ENCODE assay signal across 14 cellular contexts in the genomic region with DNA sequence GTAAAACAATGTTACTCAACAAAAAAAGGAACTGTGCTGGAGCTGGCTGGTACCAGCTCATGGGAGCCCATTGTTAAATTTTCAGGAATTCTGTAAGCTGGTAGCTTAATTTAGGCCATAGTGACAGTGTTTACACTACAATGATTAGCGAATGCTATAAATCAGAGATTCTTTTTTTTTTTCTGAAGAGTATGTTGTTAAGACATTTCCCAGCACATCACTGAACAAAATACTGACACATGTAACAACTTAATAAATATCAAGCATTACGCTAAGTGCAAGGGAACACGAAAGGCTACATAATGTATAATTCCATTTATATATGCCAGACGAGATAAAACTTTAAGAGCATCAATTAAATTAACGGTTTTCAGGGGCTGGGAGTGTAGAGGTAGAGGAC. TPM values are rescaled to one million over a fixed set of nuclear protein-coding genes. Genes with fewer than 3 reads are reported as not detected.
DNase-seq lines count a peak whose midpoint lies in the region; ATAC-seq and TF ChIP-seq lines count a peak whose summit lies in the region.
"Had no signal": no experiment of that assay in that cellular context is flagged by ENCODE, and none has a peak within 500 bp of the region (broad histone marks: within the 10 kb centered on the region; RNA-seq: fewer than 3 reads in every experiment).

No MANE protein-coding gene starts in this region.

- no peaks in the 10 kb centered on the region for H3K9me3 ChIP-seq in HEK293 (ENCODE audit: control insufficient read depth, insufficient read depth, low read depth, low read length)
- no peaks in the 10 kb centered on the region for H3K9me3 ChIP-seq in Loucy (ENCODE audit: insufficient read depth, low read depth, low read length)
- H3K9me3 ChIP-seq in right lobe of liver: no peaks in the 10 kb centered on the region
- H3K9me3 ChIP-seq: Caco-2 had no signal

- POLR2A ChIA-PET in HEK293 (lab: Yijun Ruan, JAX): no interaction called here

- no peaks in the 10 kb centered on the region for H3F3A ChIP-seq in Loucy (ENCODE audit: low read depth)

- no peak overlapping the region for H3K27ac Mint-ChIP-seq in glutamatergic neuron (ENCODE audit: unreplicated experiment)
- H3K27ac Mint-ChIP-seq in progenitor cell of endocrine pancreas: peak overlapping the region; percentile 25
- H3K27ac Mint-ChIP-seq: B cell; CD4-positive, CD25-positive, alpha-beta regulatory T cell; H9; IgD-negative memory B cell had no signal

- no peaks in the 10 kb centered on the region for H3K36me3 Mint-ChIP-seq in glutamatergic neuron (ENCODE audit: unreplicated experiment)
- peaks cover 6% of the 10 kb centered on the region for H3K36me3 Mint-ChIP-seq in progenitor cell of endocrine pancreas (ENCODE audit: insufficient read depth)
- H3K36me3 Mint-ChIP-seq: CD4-positive, CD25-positive, alpha-beta regulatory T cell; IgD-negative memory B cell had no signal

- intact Hi-C loops in right lobe of liver (cut with DNase I): no loop called here

- peak overlapping the region; percentile 52 for H3K4me2 ChIP-seq in Loucy (ENCODE audit: low read depth, low read length, poor library complexity, severe bottlenecking)

- H3K4me1 ChIP-seq in HEK293 (ENCODE audit: control insufficient read depth, insufficient read depth, low read length) (0 out of 2 replicates have a peak, but pooled peaks cover 9% of the 10 kb centered on the region), Loucy (ENCODE audit: insufficient read depth, low read length, poor library complexity, severe bottlenecking) (peaks cover 3% of the 10 kb centered on the region), right lobe of liver (peaks cover 0 to 26% (median 9%) of the 10 kb centered on the region in 4 donors)
- H3K4me1 ChIP-seq: Caco-2 had no signal

- H3K36me3 ChIP-seq in HEK293 (ENCODE audit: control insufficient read depth in 2 of 2, insufficient read depth in 1 of 2, low read length in 2 of 2): no peaks in the 10 kb centered on the region
- H3K36me3 ChIP-seq in Loucy (ENCODE audit: insufficient read depth, low read length): no peaks in the 10 kb centered on the region
- H3K36me3 ChIP-seq in right lobe of liver: no peaks in the 10 kb centered on the region

- H3K4me3 Mint-ChIP-seq in glutamatergic neuron (ENCODE audit: unreplicated experiment) (peak overlapping the region; percentile 64), progenitor cell of endocrine pancreas (ENCODE audit: low read depth) (no peak overlapping the region)
- H3K4me3 Mint-ChIP-seq: B cell; CD4-positive, CD25-positive, alpha-beta regulatory T cell; IgD-negative memory B cell had no signal

- peaks cover 72% of the 10 kb centered on the region for H3K79me2 ChIP-seq in Loucy (ENCODE audit: insufficient read depth, low read length)

- H3K9ac ChIP-seq in Loucy (ENCODE audit: low read depth, low read length, poor library complexity, severe bottlenecking): no peak overlapping the region
- H3K9ac ChIP-seq: BLaER1 treated with 17β-estradiol and CSF1 and Interleukin-3, amounts not matched to agents 10 nM and 100 nM had no signal

- no peak overlapping the region for H2AFZ ChIP-seq in Loucy (ENCODE audit: low read length)

- H3K9me2 ChIP-seq in Loucy (replicated peaks; ENCODE audit: low read depth, low read length): no peaks in the 10 kb centered on the region

- CTCF ChIA-PET in HEK293 (lab: Yijun Ruan, JAX): interaction anchor here (0.7 kb wide), 2 partner anchors 9 to 219 kb away, joined by 4 to 8 read pairs; no protein-coding TSS in a partner anchor

- TF ChIP-seq CTCF in HEK293 (tag by site-specific recombination; IDR thresholded peaks at IDR 0.05) (no peak), Loucy (conservative IDR thresholded peaks at IDR 0.05; ENCODE audit: low read length) (no peak), glutamatergic neuron (IDR thresholded peaks at IDR 0.05; ENCODE audit: partially characterized antibody, unreplicated experiment) (no peak), progenitor cell of endocrine pancreas (IDR thresholded peaks at IDR 0.05; ENCODE audit: unreplicated experiment) (no peak), right lobe of liver (IDR thresholded peaks at IDR 0.05) (no peak)

- H3K27ac ChIP-seq in HEK293 (ENCODE audit: extremely low read depth, low read depth, low read length) (no peak overlapping the region), right lobe of liver (no peak overlapping the region)
- H3K27ac ChIP-seq: BLaER1 treated with 17β-estradiol and CSF1 and Interleukin-3, amounts not matched to agents 10 nM and 100 nM had no signal

- ATAC-seq in right lobe of liver: no peak
- no peak for ATAC-seq in HG02571 (IDR thresholded peaks at IDR 0.05; ENCODE audit: unreplicated experiment)
- ATAC-seq: HepG2 had no signal

- H3K27me3 ChIP-seq in Loucy (ENCODE audit: insufficient read depth, low read length, poor library complexity, severe bottlenecking): no peaks in the 10 kb centered on the region
- H3K27me3 ChIP-seq in right lobe of liver: no peaks in the 10 kb centered on the region
- H3K27me3 ChIP-seq: BLaER1 treated with 17β-estradiol and CSF1 and Interleukin-3, amounts not matched to agents 10 nM and 100 nM had no signal

- H3K4me1 Mint-ChIP-seq in glutamatergic neuron (ENCODE audit: low read depth, unreplicated experiment) (peaks cover 23% of the 10 kb centered on the region), progenitor cell of endocrine pancreas (ENCODE audit: low read depth) (peaks cover 27% of the 10 kb centered on the region)

- peaks cover 13% of the 10 kb centered on the region for H3K9me3 Mint-ChIP-seq in glutamatergic neuron (ENCODE audit: unreplicated experiment)
- H3K9me3 Mint-ChIP-seq in progenitor cell of endocrine pancreas (ENCODE audit: low read depth): no peaks in the 10 kb centered on the region

- DNase-seq in glutamatergic neuron (no peak), progenitor cell of endocrine pancreas (ENCODE audit: low spot score, unreplicated experiment) (no peak), right lobe of liver (no peak), NOMO-1 (lab: John Stamatoyannopoulos, UW; ENCODE audit: unreplicated experiment in 2 of 2) (no peak)
- DNase-seq: Caco-2; CD4-positive, CD25-positive, alpha-beta regulatory T cell; H9 had no signal

- TF ChIP-seq POLR2A in right lobe of liver (IDR thresholded peaks at IDR 0.05): no peak

- H3K4me3 ChIP-seq in HEK293 (ENCODE audit: low read depth, low read length) (no peak overlapping the region), Loucy (ENCODE audit: low read length, poor library complexity, severe bottlenecking) (peak overlapping the region; percentile 1), right lobe of liver (no peak overlapping the region)
- H3K4me3 ChIP-seq: BLaER1 treated with 17β-estradiol and CSF1 and Interleukin-3, amounts not matched to agents 10 nM and 100 nM had no signal

- H4K20me1 ChIP-seq in Loucy (ENCODE audit: insufficient read depth, low read length, poor library complexity, severe bottlenecking): peaks cover 4% of the 10 kb centered on the region

- peaks cover 13% of the 10 kb centered on the region for H3K27me3 Mint-ChIP-seq in glutamatergic neuron (ENCODE audit: unreplicated experiment)
- no peaks in the 10 kb centered on the region for H3K27me3 Mint-ChIP-seq in progenitor cell of endocrine pancreas

- WGBS in right lobe of liver (ENCODE audit: insufficient coverage, low coverage, low lambda C conversion rate, missing lambda C conversion rate): 82% methylated on average over 5 of the region's 5 CpGs

TF ChIP-seq in HEK293, 187 proteins besides CTCF, POLR2A, EP300 and RAD21:
- TF ChIP-seq, protein P1, sequence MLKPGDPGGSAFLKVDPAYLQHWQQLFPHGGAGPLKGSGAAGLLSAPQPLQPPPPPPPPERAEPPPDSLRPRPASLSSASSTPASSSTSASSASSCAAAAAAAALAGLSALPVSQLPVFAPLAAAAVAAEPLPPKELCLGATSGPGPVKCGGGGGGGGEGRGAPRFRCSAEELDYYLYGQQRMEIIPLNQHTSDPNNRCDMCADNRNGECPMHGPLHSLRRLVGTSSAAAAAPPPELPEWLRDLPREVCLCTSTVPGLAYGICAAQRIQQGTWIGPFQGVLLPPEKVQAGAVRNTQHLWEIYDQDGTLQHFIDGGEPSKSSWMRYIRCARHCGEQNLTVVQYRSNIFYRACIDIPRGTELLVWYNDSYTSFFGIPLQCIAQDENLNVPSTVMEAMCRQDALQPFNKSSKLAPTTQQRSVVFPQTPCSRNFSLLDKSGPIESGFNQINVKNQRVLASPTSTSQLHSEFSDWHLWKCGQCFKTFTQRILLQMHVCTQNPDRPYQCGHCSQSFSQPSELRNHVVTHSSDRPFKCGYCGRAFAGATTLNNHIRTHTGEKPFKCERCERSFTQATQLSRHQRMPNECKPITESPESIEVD (tag by site-specific recombination; IDR thresholded peaks at IDR 0.05): peak; percentile 76
- TF ChIP-seq OVOL3 (tag by site-specific recombination; IDR thresholded peaks at IDR 0.05) (peak; percentile 34; the same call in 1 of the 2 replicates), REST (tag by site-specific recombination; IDR thresholded peaks at IDR 0.05) (no peak)
TF ChIP-seq in HEK293: peak in this region for 2.

RNA-seq across cellular contexts. Expression of gene WDFY3, which starts 4.4 kb away (rescaled TPM):
- total RNA-seq in glutamatergic neuron (ENCODE audit: unreplicated experiment) (267 TPM), progenitor cell of endocrine pancreas (111 and 115 TPM in 2 replicates), right lobe of liver (10 to 100 TPM; 18.8 to 36.5 (median 25.9) TPM)
